Comparison of ENCODE assay signal across 3 cellular contexts in the genomic region with DNA sequence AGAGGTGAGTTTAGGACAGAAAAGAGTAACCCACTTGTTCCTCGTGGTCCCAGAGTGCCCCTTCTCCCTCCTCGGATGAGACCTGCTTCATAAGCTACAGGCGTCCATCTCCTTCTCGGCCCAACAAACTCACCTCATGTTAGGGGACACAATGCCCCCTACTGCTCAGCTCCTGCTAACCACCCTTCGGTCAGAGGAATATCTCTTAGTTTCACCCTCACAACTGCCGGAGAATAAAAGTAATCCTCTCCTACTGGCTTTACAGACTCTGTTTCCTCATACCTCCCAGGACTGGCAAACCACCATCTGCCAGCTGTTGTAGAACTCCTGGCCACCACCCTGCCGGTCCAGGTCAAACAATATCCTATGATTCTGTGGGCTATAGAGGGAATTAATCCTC.
TF ChIP-seq lines count a peak whose summit lies in the region.

No MANE protein-coding gene starts in this region.

TF ChIP-seq in A549, 52 proteins besides CTCF, POLR2A, EP300 and RAD21 (continued from another document):
- TF ChIP-seq, protein P1, sequence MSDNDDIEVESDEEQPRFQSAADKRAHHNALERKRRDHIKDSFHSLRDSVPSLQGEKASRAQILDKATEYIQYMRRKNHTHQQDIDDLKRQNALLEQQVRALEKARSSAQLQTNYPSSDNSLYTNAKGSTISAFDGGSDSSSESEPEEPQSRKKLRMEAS (IDR thresholded peaks at IDR 0.05): 0 out of 2 replicates have a peak, but pooled peaks have one; percentile 40
- TF ChIP-seq POLR2AphosphoS2 (conservative IDR thresholded peaks at IDR 0.05; ENCODE audit: low read length) (no peak), SMC3 (IDR thresholded peaks at IDR 0.05) (peak; percentile 17; the same call in 1 of the 3 replicates)

TF ChIP-seq in HCT116, 20 proteins besides CTCF, POLR2A, EP300 and RAD21 (continued from another document):
- no peak for TF ChIP-seq CEBPB (IDR thresholded peaks at IDR 0.05; ENCODE audit: low read depth)
- no peak for TF ChIP-seq EGR1 (IDR thresholded peaks at IDR 0.05; ENCODE audit: low read depth)
- no peak for TF ChIP-seq YY1 (IDR thresholded peaks at IDR 0.05; ENCODE audit: extremely low read depth, insufficient replicate concordance, low read depth, low read length)
- TF ChIP-seq EZH2 (IDR thresholded peaks at IDR 0.05): no peak
- no peak for TF ChIP-seq SP1 (IDR thresholded peaks at IDR 0.05; ENCODE audit: low read depth)
TF ChIP-seq in HCT116: peak in this region for 0.

TF ChIP-seq in SK-N-SH treated with all-trans-retinoic acid at 6 μM for 48 hours, 23 proteins besides CTCF, POLR2A, EP300 and RAD21 (continued from another document):
- TF ChIP-seq, protein P2, sequence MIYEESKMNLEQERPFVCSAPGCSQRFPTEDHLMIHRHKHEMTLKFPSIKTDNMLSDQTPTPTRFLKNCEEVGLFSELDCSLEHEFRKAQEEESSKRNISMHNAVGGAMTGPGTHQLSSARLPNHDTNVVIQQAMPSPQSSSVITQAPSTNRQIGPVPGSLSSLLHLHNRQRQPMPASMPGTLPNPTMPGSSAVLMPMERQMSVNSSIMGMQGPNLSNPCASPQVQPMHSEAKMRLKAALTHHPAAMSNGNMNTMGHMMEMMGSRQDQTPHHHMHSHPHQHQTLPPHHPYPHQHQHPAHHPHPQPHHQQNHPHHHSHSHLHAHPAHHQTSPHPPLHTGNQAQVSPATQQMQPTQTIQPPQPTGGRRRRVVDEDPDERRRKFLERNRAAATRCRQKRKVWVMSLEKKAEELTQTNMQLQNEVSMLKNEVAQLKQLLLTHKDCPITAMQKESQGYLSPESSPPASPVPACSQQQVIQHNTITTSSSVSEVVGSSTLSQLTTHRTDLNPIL (CRISPR knock-in tag; IDR thresholded peaks at IDR 0.05; ENCODE audit: low read depth): no peak
- TF ChIP-seq RARB (CRISPR knock-in tag; IDR thresholded peaks at IDR 0.05) (no peak), TOX (CRISPR knock-in tag; IDR thresholded peaks at IDR 0.05; ENCODE audit: borderline replicate concordance) (no peak), BACH2 (CRISPR knock-in tag; IDR thresholded peaks at IDR 0.05; ENCODE audit: borderline replicate concordance) (no peak), SNAI2 (CRISPR knock-in tag; IDR thresholded peaks at IDR 0.05) (no peak), ESRRG (CRISPR knock-in tag; IDR thresholded peaks at IDR 0.05) (no peak), CSDC2 (CRISPR knock-in tag; IDR thresholded peaks at IDR 0.05) (no peak)
- TF ChIP-seq, protein P3, sequence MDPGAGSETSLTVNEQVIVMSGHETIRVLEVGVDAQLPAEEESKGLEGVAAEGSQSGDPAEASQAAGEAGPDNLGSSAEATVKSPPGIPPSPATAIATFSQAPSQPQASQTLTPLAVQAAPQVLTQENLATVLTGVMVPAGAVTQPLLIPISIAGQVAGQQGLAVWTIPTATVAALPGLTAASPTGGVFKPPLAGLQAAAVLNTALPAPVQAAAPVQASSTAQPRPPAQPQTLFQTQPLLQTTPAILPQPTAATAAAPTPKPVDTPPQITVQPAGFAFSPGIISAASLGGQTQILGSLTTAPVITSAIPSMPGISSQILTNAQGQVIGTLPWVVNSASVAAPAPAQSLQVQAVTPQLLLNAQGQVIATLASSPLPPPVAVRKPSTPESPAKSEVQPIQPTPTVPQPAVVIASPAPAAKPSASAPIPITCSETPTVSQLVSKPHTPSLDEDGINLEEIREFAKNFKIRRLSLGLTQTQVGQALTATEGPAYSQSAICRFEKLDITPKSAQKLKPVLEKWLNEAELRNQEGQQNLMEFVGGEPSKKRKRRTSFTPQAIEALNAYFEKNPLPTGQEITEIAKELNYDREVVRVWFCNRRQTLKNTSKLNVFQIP (CRISPR knock-in tag; IDR thresholded peaks at IDR 0.05; ENCODE audit: borderline replicate concordance, low read depth): no peak
- TF ChIP-seq, protein P4, sequence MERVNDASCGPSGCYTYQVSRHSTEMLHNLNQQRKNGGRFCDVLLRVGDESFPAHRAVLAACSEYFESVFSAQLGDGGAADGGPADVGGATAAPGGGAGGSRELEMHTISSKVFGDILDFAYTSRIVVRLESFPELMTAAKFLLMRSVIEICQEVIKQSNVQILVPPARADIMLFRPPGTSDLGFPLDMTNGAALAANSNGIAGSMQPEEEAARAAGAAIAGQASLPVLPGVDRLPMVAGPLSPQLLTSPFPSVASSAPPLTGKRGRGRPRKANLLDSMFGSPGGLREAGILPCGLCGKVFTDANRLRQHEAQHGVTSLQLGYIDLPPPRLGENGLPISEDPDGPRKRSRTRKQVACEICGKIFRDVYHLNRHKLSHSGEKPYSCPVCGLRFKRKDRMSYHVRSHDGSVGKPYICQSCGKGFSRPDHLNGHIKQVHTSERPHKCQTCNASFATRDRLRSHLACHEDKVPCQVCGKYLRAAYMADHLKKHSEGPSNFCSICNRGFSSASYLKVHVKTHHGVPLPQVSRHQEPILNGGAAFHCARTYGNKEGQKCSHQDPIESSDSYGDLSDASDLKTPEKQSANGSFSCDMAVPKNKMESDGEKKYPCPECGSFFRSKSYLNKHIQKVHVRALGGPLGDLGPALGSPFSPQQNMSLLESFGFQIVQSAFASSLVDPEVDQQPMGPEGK (CRISPR knock-in tag; IDR thresholded peaks at IDR 0.05; ENCODE audit: borderline replicate concordance): no peak
- TF ChIP-seq, protein P5, sequence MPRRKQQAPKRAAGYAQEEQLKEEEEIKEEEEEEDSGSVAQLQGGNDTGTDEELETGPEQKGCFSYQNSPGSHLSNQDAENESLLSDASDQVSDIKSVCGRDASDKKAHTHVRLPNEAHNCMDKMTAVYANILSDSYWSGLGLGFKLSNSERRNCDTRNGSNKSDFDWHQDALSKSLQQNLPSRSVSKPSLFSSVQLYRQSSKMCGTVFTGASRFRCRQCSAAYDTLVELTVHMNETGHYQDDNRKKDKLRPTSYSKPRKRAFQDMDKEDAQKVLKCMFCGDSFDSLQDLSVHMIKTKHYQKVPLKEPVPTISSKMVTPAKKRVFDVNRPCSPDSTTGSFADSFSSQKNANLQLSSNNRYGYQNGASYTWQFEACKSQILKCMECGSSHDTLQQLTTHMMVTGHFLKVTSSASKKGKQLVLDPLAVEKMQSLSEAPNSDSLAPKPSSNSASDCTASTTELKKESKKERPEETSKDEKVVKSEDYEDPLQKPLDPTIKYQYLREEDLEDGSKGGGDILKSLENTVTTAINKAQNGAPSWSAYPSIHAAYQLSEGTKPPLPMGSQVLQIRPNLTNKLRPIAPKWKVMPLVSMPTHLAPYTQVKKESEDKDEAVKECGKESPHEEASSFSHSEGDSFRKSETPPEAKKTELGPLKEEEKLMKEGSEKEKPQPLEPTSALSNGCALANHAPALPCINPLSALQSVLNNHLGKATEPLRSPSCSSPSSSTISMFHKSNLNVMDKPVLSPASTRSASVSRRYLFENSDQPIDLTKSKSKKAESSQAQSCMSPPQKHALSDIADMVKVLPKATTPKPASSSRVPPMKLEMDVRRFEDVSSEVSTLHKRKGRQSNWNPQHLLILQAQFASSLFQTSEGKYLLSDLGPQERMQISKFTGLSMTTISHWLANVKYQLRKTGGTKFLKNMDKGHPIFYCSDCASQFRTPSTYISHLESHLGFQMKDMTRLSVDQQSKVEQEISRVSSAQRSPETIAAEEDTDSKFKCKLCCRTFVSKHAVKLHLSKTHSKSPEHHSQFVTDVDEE (CRISPR knock-in tag; IDR thresholded peaks at IDR 0.05): no peak
